Comparison of ENCODE assay signal across 18 cellular contexts in the genomic region with DNA sequence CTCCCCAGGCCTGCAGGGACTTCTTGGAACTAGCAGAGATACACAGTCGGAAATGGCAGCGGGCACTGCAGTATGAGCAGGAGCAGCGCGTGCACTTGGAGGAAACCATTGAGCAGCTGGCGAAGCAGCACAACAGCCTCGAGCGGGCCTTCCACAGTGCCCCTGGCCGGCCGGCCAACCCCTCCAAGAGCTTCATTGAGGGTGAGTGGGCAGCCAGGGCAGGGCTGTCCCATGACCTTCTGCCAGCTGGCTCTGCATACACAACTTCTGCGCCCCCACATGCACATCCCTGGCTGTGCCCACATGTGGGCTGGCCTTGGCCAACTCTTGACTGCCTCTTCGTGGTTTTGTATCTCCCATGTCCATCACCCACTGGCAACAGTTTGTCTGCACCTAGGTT.
"Had no signal": no experiment of that assay in that cellular context is flagged by ENCODE, and none has a peak within 500 bp of the region (broad histone marks: within the 10 kb centered on the region; RNA-seq: fewer than 3 reads in every experiment).

No MANE protein-coding gene starts in this region.

- H3K4me2 ChIP-seq: smooth muscle cell had no signal

- H3K4me3 ChIP-seq: adrenal gland, breast epithelium, esophagus squamous epithelium, heart right ventricle, prostate gland, right atrium auricular region, smooth muscle cell, thoracic aorta had no signal

- H3K27me3 ChIP-seq: adrenal gland, breast epithelium, esophagus squamous epithelium, heart right ventricle, right atrium auricular region had no signal

- H3K27ac ChIP-seq: adrenal gland, breast epithelium, esophagus squamous epithelium, heart right ventricle, prostate gland, right atrium auricular region, thoracic aorta had no signal

- DNase-seq: activated CD4-positive, alpha-beta memory T cell treated with anti-CD3 and anti-CD28 coated beads, Interleukin-2, amount 10 ng/mL, durations not matched to agents 7 days and 5 days; activated CD4-positive, alpha-beta T cell treated with anti-CD3 and anti-CD28 coated beads for 36 hours; activated CD8-positive, alpha-beta memory T cell treated with anti-CD3 and anti-CD28 coated beads, Interleukin-2, amount 10 ng/mL, durations not matched to agents 7 days and 5 days; activated naive CD4-positive, alpha-beta T cell treated with anti-CD3 and anti-CD28 coated beads, Interleukin-2, amount 50 U/mL, for 16 hours; cerebellar nuclear complex; effector memory CD8-positive, alpha-beta T cell; esophagus squamous epithelium; heart right ventricle; midbrain; stimulated activated CD4-positive, alpha-beta T cell treated with anti-CD3 and anti-CD28 coated beads, Interleukin-4, amount 100 ng/mL, for 24 hours had no signal

- ATAC-seq: activated CD4-positive, alpha-beta T cell treated with anti-CD3 and anti-CD28 coated beads for 36 hours; activated CD8-positive, alpha-beta memory T cell treated with anti-CD3 and anti-CD28 coated beads, Interleukin-2, amount 10 ng/mL, durations not matched to agents 7 days and 5 days; effector memory CD8-positive, alpha-beta T cell; heart right ventricle; stimulated activated effector memory CD8-positive, alpha-beta T cell treated with anti-CD3 and anti-CD28 coated beads, Interleukin-12 subunit alpha, Interleukin-12 subunit beta, amount 100 ng/mL, for 72 hours; WTC11 had no signal

- H3K36me3 ChIP-seq: breast epithelium, prostate gland had no signal

- H3K4me1 ChIP-seq: breast epithelium, esophagus squamous epithelium, prostate gland, right atrium auricular region had no signal

- H3K9me3 ChIP-seq: adrenal gland, breast epithelium, esophagus squamous epithelium, heart right ventricle, prostate gland, right atrium auricular region, thoracic aorta had no signal
